13 cellular contexts compared by ENCODE assay signal in genomic region chr11:122155765-122156527, GRCh38. TPM values are rescaled to one million over a fixed set of nuclear protein-coding genes. Genes with fewer than 3 reads are reported as not detected.
DNase-seq lines count a peak whose midpoint lies in the region; ATAC-seq and TF ChIP-seq lines count a peak whose summit lies in the region.
"Had no signal": no experiment of that assay in that cellular context is flagged by ENCODE, and none has a peak within 500 bp of the region (broad histone marks: within the 10 kb centered on the region; RNA-seq: fewer than 3 reads in every experiment).

No MANE protein-coding gene starts in this region.

- H3F3A ChIP-seq in neural progenitor cell (ENCODE audit: low read depth): no peaks in the 10 kb centered on the region

- no peaks in the 10 kb centered on the region for H4K20me1 ChIP-seq in neural progenitor cell (ENCODE audit: low read depth)
- H4K20me1 ChIP-seq: BLaER1 treated with 17β-estradiol and CSF1 and Interleukin-3, amounts not matched to agents 10 nM and 100 nM had no signal

- ATAC-seq in right cardiac atrium (no peak), Right ventricle myocardium superior (ENCODE audit: poor library complexity) (no peak)

- intact Hi-C loops in right cardiac atrium (cut with DNase I) (no loop called here), Right ventricle myocardium superior (cut with DNase I) (no loop called here)
- intact Hi-C loops in activated T-helper 2 cell treated with anti-CD3 and anti-CD28 coated beads, Interferon-gamma antibody, Interleukin-2, Interleukin-4, amounts not matched to agents 10 μg/mL and 5 μg/mL and 100 μg/mL, durations not matched to agents 14 hours and 24 hours and 36 hours (cut with micrococcal nuclease): no loop called here

- H3K4me1 ChIP-seq in right cardiac atrium (ENCODE audit: control insufficient read depth, insufficient read depth, low read length) (peaks cover 7% of the 10 kb centered on the region), neural progenitor cell (peaks cover 25% of the 10 kb centered on the region)

- no peak for DNase-seq in right cardiac atrium
- DNase-seq in Right ventricle myocardium superior: no peak
- DNase-seq in cerebellar cortex (ENCODE audit: low spot score): peak; percentile 17
- DNase-seq in neural progenitor cell (ENCODE audit: low spot score): no peak
- DNase-seq in NCI-H2081 treated with DMSO at 0.1 percent for 48 hours (lab: John Stamatoyannopoulos, UW): no peak
- no peak for DNase-seq in NCI-H2107 treated with DMSO at 0.1 percent for 48 hours (lab: John Stamatoyannopoulos, UW; ENCODE audit: unreplicated experiment)
- DNase-seq in activated T-helper 2 cell treated with anti-CD3 and anti-CD28 coated beads, Interferon-gamma antibody, Interleukin-2, Interleukin-4, amounts not matched to agents 10 μg/mL and 5 μg/mL and 100 μg/mL, durations not matched to agents 14 hours and 24 hours and 36 hours (ENCODE audit: low spot score): no peak
- DNase-seq in HK-2 (ENCODE audit: unreplicated experiment): no peak
- DNase-seq: activated T-cell treated with anti-CD3 and anti-CD28 coated beads, Interleukin-2, amount 50 U/mL, for 24 hours; NCI-H1694 had no signal

- peak overlapping the region; percentile 17 for H3K27ac ChIP-seq in right cardiac atrium (ENCODE audit: low read length)
- no peak overlapping the region for H3K27ac ChIP-seq in neural progenitor cell
- H3K27ac ChIP-seq: BLaER1 treated with 17β-estradiol and CSF1 and Interleukin-3, amounts not matched to agents 10 nM and 100 nM; RWPE1 had no signal

- no peak overlapping the region for H3K4me2 ChIP-seq in neural progenitor cell
- H3K4me2 ChIP-seq: BLaER1 treated with 17β-estradiol and CSF1 and Interleukin-3, amounts not matched to agents 10 nM and 100 nM had no signal

- no peaks in the 10 kb centered on the region for H3K9me3 Mint-ChIP-seq in neural progenitor cell
- no peaks in the 10 kb centered on the region for H3K9me3 Mint-ChIP-seq in activated T-helper 2 cell treated with anti-CD3 and anti-CD28 coated beads, Interferon-gamma antibody, Interleukin-2, Interleukin-4, amounts not matched to agents 10 μg/mL and 5 μg/mL and 100 μg/mL, durations not matched to agents 14 hours and 24 hours and 36 hours
- H3K9me3 Mint-ChIP-seq: activated T-cell treated with anti-CD3 and anti-CD28 coated beads, Interleukin-2, amount 50 U/mL, for 24 hours had no signal

- H3K27ac Mint-ChIP-seq in neural progenitor cell: no peak overlapping the region
- no peak overlapping the region for H3K27ac Mint-ChIP-seq in activated T-helper 2 cell treated with anti-CD3 and anti-CD28 coated beads, Interferon-gamma antibody, Interleukin-2, Interleukin-4, amounts not matched to agents 10 μg/mL and 5 μg/mL and 100 μg/mL, durations not matched to agents 14 hours and 24 hours and 36 hours
- H3K27ac Mint-ChIP-seq: activated T-cell treated with anti-CD3 and anti-CD28 coated beads, Interleukin-2, amount 50 U/mL, for 24 hours had no signal

- H2AFZ ChIP-seq in neural progenitor cell (replicated peaks): peak overlapping the region; percentile 13

- no peak overlapping the region for H3K4me3 ChIP-seq in right cardiac atrium (ENCODE audit: low read length)
- no peak overlapping the region for H3K4me3 ChIP-seq in neural progenitor cell
- H3K4me3 ChIP-seq: BLaER1 treated with 17β-estradiol and CSF1 and Interleukin-3, amounts not matched to agents 10 nM and 100 nM; lung had no signal

- H3K36me3 ChIP-seq in neural progenitor cell: no peaks in the 10 kb centered on the region
- H3K36me3 ChIP-seq: BLaER1 treated with 17β-estradiol and CSF1 and Interleukin-3, amounts not matched to agents 10 nM and 100 nM had no signal

- H3K9ac ChIP-seq in neural progenitor cell: no peak overlapping the region
- H3K9ac ChIP-seq: BLaER1 treated with 17β-estradiol and CSF1 and Interleukin-3, amounts not matched to agents 10 nM and 100 nM had no signal

- no peak overlapping the region for H3K4me3 Mint-ChIP-seq in neural progenitor cell
- H3K4me3 Mint-ChIP-seq in activated T-helper 2 cell treated with anti-CD3 and anti-CD28 coated beads, Interferon-gamma antibody, Interleukin-2, Interleukin-4, amounts not matched to agents 10 μg/mL and 5 μg/mL and 100 μg/mL, durations not matched to agents 14 hours and 24 hours and 36 hours (ENCODE audit: low read depth): no peak overlapping the region
- H3K4me3 Mint-ChIP-seq: activated T-cell treated with anti-CD3 and anti-CD28 coated beads, Interleukin-2, amount 50 U/mL, for 24 hours had no signal

- 76% methylated on average over 14 of the region's 14 CpGs for WGBS in right cardiac atrium

- H3K4me1 Mint-ChIP-seq in neural progenitor cell: peaks cover 36% of the 10 kb centered on the region
- H3K4me1 Mint-ChIP-seq in activated T-helper 2 cell treated with anti-CD3 and anti-CD28 coated beads, Interferon-gamma antibody, Interleukin-2, Interleukin-4, amounts not matched to agents 10 μg/mL and 5 μg/mL and 100 μg/mL, durations not matched to agents 14 hours and 24 hours and 36 hours (ENCODE audit: low read depth): peaks cover 11% of the 10 kb centered on the region

- H3K79me2 ChIP-seq in neural progenitor cell (ENCODE audit: low read depth): no peaks in the 10 kb centered on the region

- no peaks in the 10 kb centered on the region for H3K9me3 ChIP-seq in right cardiac atrium (ENCODE audit: control insufficient read depth, low read length)
- H3K9me3 ChIP-seq in neural progenitor cell (ENCODE audit: low read depth): no peaks in the 10 kb centered on the region
- H3K9me3 ChIP-seq: BLaER1 treated with 17β-estradiol and CSF1 and Interleukin-3, amounts not matched to agents 10 nM and 100 nM had no signal

- no peaks in the 10 kb centered on the region for H3K27me3 Mint-ChIP-seq in neural progenitor cell (ENCODE audit: insufficient read depth, low read depth)
- H3K27me3 Mint-ChIP-seq in activated T-helper 2 cell treated with anti-CD3 and anti-CD28 coated beads, Interferon-gamma antibody, Interleukin-2, Interleukin-4, amounts not matched to agents 10 μg/mL and 5 μg/mL and 100 μg/mL, durations not matched to agents 14 hours and 24 hours and 36 hours (ENCODE audit: low read depth): peaks cover 7% of the 10 kb centered on the region

- TF ChIP-seq CTCF in neural progenitor cell (IDR thresholded peaks at IDR 0.05): no peak

- H3K36me3 Mint-ChIP-seq in neural progenitor cell: peaks cover 14% of the 10 kb centered on the region
- no peaks in the 10 kb centered on the region for H3K36me3 Mint-ChIP-seq in activated T-helper 2 cell treated with anti-CD3 and anti-CD28 coated beads, Interferon-gamma antibody, Interleukin-2, Interleukin-4, amounts not matched to agents 10 μg/mL and 5 μg/mL and 100 μg/mL, durations not matched to agents 14 hours and 24 hours and 36 hours (ENCODE audit: low read depth)

- H3K27me3 ChIP-seq in right cardiac atrium (ENCODE audit: control insufficient read depth, insufficient read depth) (no peaks in the 10 kb centered on the region), neural progenitor cell (no peaks in the 10 kb centered on the region)
- H3K27me3 ChIP-seq: BLaER1 treated with 17β-estradiol and CSF1 and Interleukin-3, amounts not matched to agents 10 nM and 100 nM had no signal

RNA-seq across cellular contexts. Expression of gene BLID, which starts 39.9 kb away (rescaled TPM):
- 1 to 10 TPM; 1.6 to 2.4 (median 1.7) TPM for total RNA-seq in right cardiac atrium
- polyA plus RNA-seq in right cardiac atrium: 0.57 TPM
- total RNA-seq in Right ventricle myocardium superior: 0.35 TPM
- total RNA-seq in neural progenitor cell (ENCODE audit: low replicate concordance): not detected in 2 replicates
- total RNA-seq in activated T-helper 2 cell treated with anti-CD3 and anti-CD28 coated beads, Interferon-gamma antibody, Interleukin-2, Interleukin-4, amounts not matched to agents 10 μg/mL and 5 μg/mL and 100 μg/mL, durations not matched to agents 14 hours and 24 hours and 36 hours: not detected in 2 replicates
- polyA plus RNA-seq: lung had no signal
